ENCODE assay signal across 1 cellular context in genomic region chr10:70498970-70499828, GRCh38.
TF ChIP-seq lines count a peak whose summit lies in the region.

No MANE protein-coding gene starts in this region.

TF ChIP-seq in GM23338, 12 proteins besides CTCF, POLR2A, EP300 and RAD21 (continued from another document):
- no peak for TF ChIP-seq ZNF462 (CRISPR knock-in tag; IDR thresholded peaks at IDR 0.05)
- no peak for TF ChIP-seq ETS1 (IDR thresholded peaks at IDR 0.05)
- no peak for TF ChIP-seq EZH2 (IDR thresholded peaks at IDR 0.05; ENCODE audit: low read depth, unreplicated experiment)
TF ChIP-seq in GM23338: peak in this region for 0.
